Comparison of ENCODE assay signal across 1 cellular context in the genomic region with DNA sequence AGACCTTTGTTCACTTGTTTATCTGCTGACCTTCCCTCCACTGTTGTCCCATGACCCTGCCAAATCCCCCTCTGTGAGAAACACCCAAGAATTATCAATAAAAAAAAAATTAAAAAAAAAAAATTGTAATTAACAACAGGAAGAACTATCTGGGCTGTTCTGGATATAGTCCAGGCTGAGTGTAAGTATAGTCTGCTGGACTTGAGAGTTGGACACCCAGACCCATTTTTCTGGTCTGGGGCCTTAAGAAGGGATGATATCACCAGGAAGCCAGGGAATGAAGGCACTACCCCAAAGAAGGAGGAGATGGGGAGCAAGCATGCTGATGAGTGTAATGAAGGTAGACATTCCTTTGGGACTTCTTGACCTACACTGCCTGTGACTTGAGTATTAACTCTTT.
TF ChIP-seq lines count a peak whose summit lies in the region.

No MANE protein-coding gene starts in this region.

TF ChIP-seq in HepG2, 621 proteins besides CTCF, POLR2A, EP300 and RAD21 (continued from another document):
- TF ChIP-seq, protein P1, sequence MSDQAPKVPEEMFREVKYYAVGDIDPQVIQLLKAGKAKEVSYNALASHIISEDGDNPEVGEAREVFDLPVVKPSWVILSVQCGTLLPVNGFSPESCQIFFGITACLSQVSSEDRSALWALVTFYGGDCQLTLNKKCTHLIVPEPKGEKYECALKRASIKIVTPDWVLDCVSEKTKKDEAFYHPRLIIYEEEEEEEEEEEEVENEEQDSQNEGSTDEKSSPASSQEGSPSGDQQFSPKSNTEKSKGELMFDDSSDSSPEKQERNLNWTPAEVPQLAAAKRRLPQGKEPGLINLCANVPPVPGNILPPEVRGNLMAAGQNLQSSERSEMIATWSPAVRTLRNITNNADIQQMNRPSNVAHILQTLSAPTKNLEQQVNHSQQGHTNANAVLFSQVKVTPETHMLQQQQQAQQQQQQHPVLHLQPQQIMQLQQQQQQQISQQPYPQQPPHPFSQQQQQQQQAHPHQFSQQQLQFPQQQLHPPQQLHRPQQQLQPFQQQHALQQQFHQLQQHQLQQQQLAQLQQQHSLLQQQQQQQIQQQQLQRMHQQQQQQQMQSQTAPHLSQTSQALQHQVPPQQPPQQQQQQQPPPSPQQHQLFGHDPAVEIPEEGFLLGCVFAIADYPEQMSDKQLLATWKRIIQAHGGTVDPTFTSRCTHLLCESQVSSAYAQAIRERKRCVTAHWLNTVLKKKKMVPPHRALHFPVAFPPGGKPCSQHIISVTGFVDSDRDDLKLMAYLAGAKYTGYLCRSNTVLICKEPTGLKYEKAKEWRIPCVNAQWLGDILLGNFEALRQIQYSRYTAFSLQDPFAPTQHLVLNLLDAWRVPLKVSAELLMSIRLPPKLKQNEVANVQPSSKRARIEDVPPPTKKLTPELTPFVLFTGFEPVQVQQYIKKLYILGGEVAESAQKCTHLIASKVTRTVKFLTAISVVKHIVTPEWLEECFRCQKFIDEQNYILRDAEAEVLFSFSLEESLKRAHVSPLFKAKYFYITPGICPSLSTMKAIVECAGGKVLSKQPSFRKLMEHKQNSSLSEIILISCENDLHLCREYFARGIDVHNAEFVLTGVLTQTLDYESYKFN (CRISPR knock-in tag; conservative IDR thresholded peaks at IDR 0.05): 0 out of 2 replicates have a peak, but pooled peaks have one; percentile 19
- TF ChIP-seq REXO4 (CRISPR knock-in tag; IDR thresholded peaks at IDR 0.05; ENCODE audit: borderline replicate concordance): no peak
